8 cellular contexts compared by ENCODE assay signal in genomic region chr9:136881691-136882108, GRCh38. TPM values are rescaled to one million over a fixed set of nuclear protein-coding genes. Genes with fewer than 3 reads are reported as not detected.
DNase-seq lines count a peak whose midpoint lies in the region; ATAC-seq, FAIRE-seq and TF ChIP-seq lines count a peak whose summit lies in the region.

No MANE protein-coding gene starts in this region.

- H3K4me2 ChIP-seq in MM.1S (ENCODE audit: low read depth, low read length), result peak overlapping the region; percentile 96

- ATAC-seq in HG02885 (IDR thresholded peaks at IDR 0.05; ENCODE audit: poor library complexity, unreplicated experiment), result no peak
- no peak for ATAC-seq in GM18873 (IDR thresholded peaks at IDR 0.05; ENCODE audit: low FRiP score, unreplicated experiment)

- peaks cover 20% of the 10 kb centered on the region for H3K4me1 ChIP-seq in MM.1S (ENCODE audit: low read length)
- peaks cover 9 to 26% of the 10 kb centered on the region in 2 donors for H3K4me1 ChIP-seq in mucosa of rectum (ENCODE audit: control insufficient read depth in 2 of 2, insufficient read depth in 2 of 2, low read length in 2 of 2)

- H4K20me1 ChIP-seq in MM.1S (ENCODE audit: insufficient read depth, low read length), result no peaks in the 10 kb centered on the region

- peaks cover 19% of the 10 kb centered on the region for H3K79me2 ChIP-seq in MM.1S (ENCODE audit: low read length)

- peaks cover 44% of the 10 kb centered on the region for H3K4me1 Mint-ChIP-seq in activated naive CD4-positive, alpha-beta T cell treated with anti-CD3 and anti-CD28 coated beads, Interleukin-2, amount 10 ng/mL, durations not matched to agents 7 days and 5 days

- H3K4me3 ChIP-seq in GM08714 (ENCODE audit: low read length) (peak overlapping the region; percentile 44; the same call in 1 of the 2 replicates), MM.1S (ENCODE audit: low read length) (peak overlapping the region; percentile 64), mucosa of rectum (ENCODE audit: low read length in 2 of 2) (peak overlapping the region; percentile 44 to 59)

- peaks cover 7% of the 10 kb centered on the region for H3K36me3 Mint-ChIP-seq in activated naive CD4-positive, alpha-beta T cell treated with anti-CD3 and anti-CD28 coated beads, Interleukin-2, amount 10 ng/mL, durations not matched to agents 7 days and 5 days

- H2AFZ ChIP-seq in MM.1S (ENCODE audit: low read length), result peak overlapping the region; percentile 57

- H3K27ac Mint-ChIP-seq in activated naive CD4-positive, alpha-beta T cell treated with anti-CD3 and anti-CD28 coated beads, Interleukin-2, amount 10 ng/mL, durations not matched to agents 7 days and 5 days, result peak overlapping the region; percentile 89

- H3K9ac ChIP-seq in MM.1S (ENCODE audit: low read length) (peak overlapping the region; percentile 66), mucosa of rectum (ENCODE audit: low read depth in 1 of 2, low read length in 2 of 2) (peak overlapping the region; percentile 18 to 54)

- peak overlapping the region; percentile 62 for H3K4me3 Mint-ChIP-seq in activated naive CD4-positive, alpha-beta T cell treated with anti-CD3 and anti-CD28 coated beads, Interleukin-2, amount 10 ng/mL, durations not matched to agents 7 days and 5 days

- H3K36me3 ChIP-seq in MM.1S (replicated peaks; ENCODE audit: insufficient read depth, low read length) (no peaks in the 10 kb centered on the region), mucosa of rectum (ENCODE audit: control insufficient read depth in 2 of 2, insufficient read depth in 2 of 2, low read length in 2 of 2) (no peaks in the 10 kb centered on the region)

- peaks cover 8% of the 10 kb centered on the region for H3K27me3 Mint-ChIP-seq in activated naive CD4-positive, alpha-beta T cell treated with anti-CD3 and anti-CD28 coated beads, Interleukin-2, amount 10 ng/mL, durations not matched to agents 7 days and 5 days

- no peak for FAIRE-seq in frontal cortex (lab: Jason Lieb, UNC)

- H3K27me3 ChIP-seq in MM.1S (replicated peaks; ENCODE audit: insufficient read depth, low read length) (no peaks in the 10 kb centered on the region), mucosa of rectum (ENCODE audit: control insufficient read depth in 2 of 2, insufficient read depth in 2 of 2, low read length in 2 of 2) (no peaks in the 10 kb centered on the region)

- no peak for TF ChIP-seq CTCF in MM.1S (IDR thresholded peaks at IDR 0.05; ENCODE audit: low read length)

- CTCF ChIA-PET in activated naive CD4-positive, alpha-beta T cell treated with anti-CD3 and anti-CD28 coated beads, Interleukin-2, amount 10 ng/mL, durations not matched to agents 7 days and 5 days (lab: Charles Lee), result interaction anchor here (0.7 to 2.0 kb wide), 7 partner anchors 12 to 147 kb away, joined by 3 to 7 read pairs (median 4); partner anchors contain the start of gene AJM1

- H3K27ac ChIP-seq in MM.1S (ENCODE audit: low read length), result peak overlapping the region; percentile 87
- H3K27ac ChIP-seq in mucosa of rectum (ENCODE audit: low read depth in 2 of 2, low read length in 2 of 2), result peak overlapping the region; percentile 19 to 75

- H3K9me2 ChIP-seq in MM.1S (replicated peaks; ENCODE audit: insufficient read depth, low read length), result no peaks in the 10 kb centered on the region

- no peaks in the 10 kb centered on the region for H3K9me3 Mint-ChIP-seq in activated naive CD4-positive, alpha-beta T cell treated with anti-CD3 and anti-CD28 coated beads, Interleukin-2, amount 10 ng/mL, durations not matched to agents 7 days and 5 days

- DNase-seq in MM.1S, result peak; percentile 65
- peak; percentile 78 for DNase-seq in activated naive CD4-positive, alpha-beta T cell treated with anti-CD3 and anti-CD28 coated beads, Interleukin-2, amount 10 ng/mL, durations not matched to agents 7 days and 5 days
- no peak for DNase-seq in DMS 273 treated with DMSO at 0.1 percent for 48 hours (lab: John Stamatoyannopoulos, UW)
- no peak for DNase-seq in frontal cortex (ENCODE audit: low spot score in 2 of 2)

- H3F3A ChIP-seq in MM.1S (ENCODE audit: insufficient read depth, low read length), result peaks cover 29% of the 10 kb centered on the region

- H3K9me3 ChIP-seq in MM.1S (replicated peaks; ENCODE audit: insufficient read depth, low read length) (no peaks in the 10 kb centered on the region), mucosa of rectum (ENCODE audit: control insufficient read depth in 2 of 2, low read length in 2 of 2) (no peaks in the 10 kb centered on the region)

RNA-seq across cellular contexts. Expression of gene TRAF2, which starts 4.6 kb away (rescaled TPM):
- 7.3 TPM for total RNA-seq in frontal cortex

RNA-seq across cellular contexts. Expression of gene EDF1, which starts 15.6 kb away (rescaled TPM):
- 140 TPM for total RNA-seq in frontal cortex

RNA-seq across cellular contexts. Expression of gene MAMDC4, which starts 29.6 kb away (rescaled TPM):
- 4.1 TPM for total RNA-seq in frontal cortex

RNA-seq across cellular contexts. Expression of gene PHPT1, which starts 32.5 kb away (rescaled TPM):
- total RNA-seq in frontal cortex, result 143 TPM

RNA-seq across cellular contexts. Expression of gene AJM1, which starts 39.4 kb away (rescaled TPM):
- 0.82 TPM for total RNA-seq in frontal cortex

Comparison
In these comparisons a context has a peak if more than half of its experiments do, and no peak if none do; other contexts are left out.
1. DNase-seq: peak in MM.1S (single experiment) and activated naive CD4-positive, alpha-beta T cell treated with anti-CD3 and anti-CD28 coated beads, Interleukin-2, amount 10 ng/mL, durations not matched to agents 7 days and 5 days (single experiment); none in DMS 273 treated with DMSO at 0.1 percent for 48 hours (single experiment) and frontal cortex (0 of 2).
2. Peak in every context shown above with its lines, with median percentiles within 50 percentile points of each other: H3K4me3 ChIP-seq.